In the genomic region with DNA sequence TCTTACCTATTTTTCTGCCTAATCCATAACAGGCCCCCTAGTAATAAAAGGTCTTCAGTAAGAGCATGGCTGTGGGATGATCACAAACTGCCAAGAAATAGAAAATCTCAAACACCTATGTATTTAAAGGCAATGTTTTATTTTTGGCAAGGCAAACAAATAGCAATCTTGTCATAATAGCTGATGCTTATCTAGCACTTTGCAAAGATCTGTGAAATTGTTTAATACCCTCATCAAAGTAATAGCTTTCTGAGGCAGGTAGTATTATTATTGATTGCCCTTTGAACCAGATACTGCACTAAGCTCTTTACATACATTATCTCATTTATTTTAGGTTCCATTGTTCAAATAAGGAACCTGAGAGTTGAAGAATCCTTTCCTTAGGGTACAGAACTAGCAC, we compare ENCODE assay signal across 2 cellular contexts.
TF ChIP-seq lines count a peak whose summit lies in the region.

No MANE protein-coding gene starts in this region.

TF ChIP-seq in HCT116, 20 proteins besides CTCF, POLR2A, EP300 and RAD21:
- TF ChIP-seq ZNF274 (IDR thresholded peaks at IDR 0.05; ENCODE audit: low read depth, low read length) = no peak
- no peak for TF ChIP-seq SP1 (IDR thresholded peaks at IDR 0.05; ENCODE audit: low read depth)
- no peak for TF ChIP-seq ZBTB33 (IDR thresholded peaks at IDR 0.05; ENCODE audit: extremely low read depth, insufficient replicate concordance, low read length)

TF ChIP-seq in H1, 55 proteins besides CTCF, POLR2A, EP300 and RAD21:
- no peak for TF ChIP-seq JUN (IDR thresholded peaks at IDR 0.05; ENCODE audit: low read depth, low read length)
